Comparison of ENCODE assay signal across 21 cellular contexts in the genomic region with DNA sequence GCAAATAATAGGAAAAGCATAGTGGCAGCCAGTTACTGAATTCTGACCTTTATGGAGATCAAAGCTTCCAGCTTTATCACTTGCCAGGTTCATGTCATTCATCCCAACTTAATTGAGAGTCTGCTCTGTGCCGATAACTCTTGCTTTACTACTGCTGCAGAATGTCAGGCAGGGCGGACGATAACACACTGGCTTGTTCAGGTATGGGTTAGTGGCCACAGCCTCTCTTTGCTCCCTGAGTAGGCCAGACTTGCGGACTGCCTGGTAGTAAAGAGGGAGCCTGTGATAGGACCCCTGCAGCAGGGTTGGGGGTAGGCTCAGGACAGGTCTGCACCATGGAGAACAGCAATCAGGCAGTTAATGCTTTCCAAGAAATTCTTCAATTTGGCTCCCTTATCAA.
"Had no signal": no experiment of that assay in that cellular context is flagged by ENCODE, and none has a peak within 500 bp of the region (broad histone marks: within the 10 kb centered on the region; RNA-seq: fewer than 3 reads in every experiment).

No MANE protein-coding gene starts in this region.

- H3K4me3 ChIP-seq: heart right ventricle, lung, mucosa of descending colon, pancreas, sigmoid colon, skin epidermis, spleen, testis, tibial artery had no signal

- H3K27me3 ChIP-seq: heart right ventricle, neutrophil, pancreas, sigmoid colon, spleen, testis, tibial artery had no signal

- H3K27ac ChIP-seq: heart right ventricle, neutrophil, pancreas, sigmoid colon, skin epidermis, spleen, testis, tibial artery had no signal

- ATAC-seq: effector memory CD8-positive, alpha-beta T cell; left colon; mucosa of descending colon; natural killer cell treated with Interleukin-12 subunit alpha and Interleukin-12 subunit beta and Interleukin-15 and Interleukin-18, amount 100 ng/mL, for 72 hours; pancreas; stimulated activated memory B cell treated with anti-CD40 and anti-IgM and Interleukin-4, amounts not matched to agents 10 μg/mL and 1 μg/mL and 100 μg/mL, for 72 hours; stimulated activated naive CD8-positive, alpha-beta T cell treated with anti-CD3 and anti-CD28 coated beads, Interleukin-15, Interleukin-2, amounts not matched to agents 100 U/mL and 50 U/mL, for 24 hours had no signal

- DNase-seq: cerebellar nuclear complex; cortex of kidney; effector memory CD8-positive, alpha-beta T cell; heart right ventricle; hippocampal formation; left colon; mucosa of descending colon; naive B cell; pancreas; sigmoid colon; spleen; stimulated activated CD4-positive, alpha-beta T cell treated with anti-CD3 and anti-CD28 coated beads, Interleukin-4, amount 100 ng/mL, for 4 hours; stimulated activated naive CD8-positive, alpha-beta T cell treated with anti-CD3 and anti-CD28 coated beads, Interleukin-15, Interleukin-2, amounts not matched to agents 100 U/mL and 50 U/mL, for 24 hours; substantia nigra; testis; tibial artery had no signal

- H3K36me3 ChIP-seq: heart right ventricle, neutrophil, pancreas, sigmoid colon, spleen, tibial artery had no signal

- H3K4me1 ChIP-seq: pancreas, spleen, testis had no signal

- H3K9me3 ChIP-seq: heart right ventricle, mucosa of descending colon, neutrophil, pancreas, sigmoid colon, spleen, testis, tibial artery had no signal
